ENCODE assay signal across 18 cellular contexts in the genomic region with DNA sequence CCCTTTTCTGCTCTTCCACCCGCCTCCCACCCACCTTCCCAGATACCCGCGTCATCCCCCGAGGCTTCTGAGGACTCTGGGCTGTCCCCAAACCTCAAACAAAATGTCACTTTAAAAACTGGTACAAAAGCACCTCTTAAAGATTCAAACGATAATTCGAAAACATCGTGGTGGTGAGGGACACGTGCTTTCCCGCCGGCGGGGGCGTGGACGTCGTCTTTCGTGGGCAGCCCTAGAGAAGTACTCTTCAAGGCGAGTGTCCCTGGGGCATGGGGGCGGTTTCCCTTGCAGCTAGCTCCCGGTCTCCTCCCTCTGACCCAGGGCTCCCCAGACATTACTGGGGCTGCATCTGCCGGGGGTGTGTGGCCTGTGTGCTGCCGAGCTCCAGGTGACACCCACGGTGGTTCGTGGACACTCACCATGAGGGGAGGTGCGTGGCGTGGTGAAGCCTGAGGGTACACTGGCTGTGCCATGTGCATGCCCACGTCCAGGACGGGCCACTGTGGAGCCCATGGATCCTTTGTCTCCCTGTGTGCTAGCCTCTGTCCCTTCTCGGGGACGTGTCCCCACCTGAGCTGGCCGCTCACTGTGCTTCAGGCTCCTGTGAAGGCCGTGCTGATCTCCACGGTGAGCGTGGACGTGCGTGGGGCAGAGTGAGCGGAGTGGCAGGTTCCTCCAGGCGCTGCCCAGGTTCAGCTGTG.
A peak's percentile ranks its signal among the peaks of the same experiment; 100 is the strongest.
DNase-seq lines count a peak whose midpoint lies in the region; ATAC-seq and TF ChIP-seq lines count a peak whose summit lies in the region.
"Had no signal": no experiment of that assay in that cellular context is flagged by ENCODE, and none has a peak within 500 bp of the region (broad histone marks: within the 10 kb centered on the region; RNA-seq: fewer than 3 reads in every experiment).

No MANE protein-coding gene starts in this region.

- H3K9me3 ChIP-seq in T-helper 17 cell (ENCODE audit: control insufficient read depth, low read length, poor library complexity, severe bottlenecking): no peaks in the 10 kb centered on the region
- H3K9me3 ChIP-seq: right lobe of liver had no signal

- ATAC-seq in T-helper 17 cell: no peak
- no peak for ATAC-seq in stimulated activated naive CD8-positive, alpha-beta T cell treated with anti-CD3 and anti-CD28 coated beads, Interleukin-15, Interleukin-2, amounts not matched to agents 100 U/mL and 50 U/mL, for 24 hours
- ATAC-seq: right lobe of liver had no signal

- no peak for TF ChIP-seq CTCF in endothelial cell (IDR thresholded peaks at IDR 0.05; ENCODE audit: unreplicated experiment)

- H3K4me3 Mint-ChIP-seq in T-helper 17 cell: peak overlapping the region; percentile 9
- no peak overlapping the region for H3K4me3 Mint-ChIP-seq in endothelial cell (ENCODE audit: unreplicated experiment)
- no peak overlapping the region for H3K4me3 Mint-ChIP-seq in activated T-helper 1 cell treated with anti-CD3 and anti-CD28 coated beads, Interleukin-12 subunit alpha, Interleukin-12 subunit beta, Interleukin-2, Interleukin-4 antibody, amounts not matched to agents 30 ng/mL and 10 ng/mL and 1 ng/mL, durations not matched to agents 14 hours and 24 hours and 36 hours
- H3K4me3 Mint-ChIP-seq: activated naive CD8-positive, alpha-beta T cell treated with anti-CD3 and anti-CD28 coated beads, Interleukin-2, amount 10 ng/mL, durations not matched to agents 7 days and 5 days; CD4-positive, alpha-beta T cell; nephron had no signal

- H3K27me3 Mint-ChIP-seq in T-helper 17 cell (no peaks in the 10 kb centered on the region), endothelial cell (ENCODE audit: unreplicated experiment) (peaks cover 9% of the 10 kb centered on the region)
- no peaks in the 10 kb centered on the region for H3K27me3 Mint-ChIP-seq in activated T-helper 1 cell treated with anti-CD3 and anti-CD28 coated beads, Interleukin-12 subunit alpha, Interleukin-12 subunit beta, Interleukin-2, Interleukin-4 antibody, amounts not matched to agents 30 ng/mL and 10 ng/mL and 1 ng/mL, durations not matched to agents 14 hours and 24 hours and 36 hours (ENCODE audit: insufficient read depth)
- H3K27me3 Mint-ChIP-seq: activated naive CD8-positive, alpha-beta T cell treated with anti-CD3 and anti-CD28 coated beads, Interleukin-2, amount 10 ng/mL, durations not matched to agents 7 days and 5 days; CD4-positive, alpha-beta T cell had no signal

- DNase-seq in activated CD8-positive, alpha-beta memory T cell treated with anti-CD3 and anti-CD28 coated beads for 24 hours: peak; percentile 53
- DNase-seq in activated CD8-positive, alpha-beta memory T cell treated with anti-CD3 and anti-CD28 coated beads, Interleukin-2, amount 50 U/mL, for 4 hours: no peak
- DNase-seq in T-helper 17 cell: peak in 1 of 3 donors; percentile 8
- DNase-seq in endothelial cell (ENCODE audit: low spot score): peak; percentile 2
- DNase-seq in stimulated activated naive CD8-positive, alpha-beta T cell treated with anti-CD3 and anti-CD28 coated beads, Interleukin-15, Interleukin-2, amounts not matched to agents 100 U/mL and 50 U/mL, for 24 hours: peak; percentile 21
- DNase-seq in HuH-7 (ENCODE audit: low spot score): no peak
- DNase-seq in SW480 (ENCODE audit: low spot score): no peak
- DNase-seq in activated T-helper 1 cell treated with anti-CD3 and anti-CD28 coated beads, Interleukin-12 subunit alpha, Interleukin-12 subunit beta, Interleukin-2, Interleukin-4 antibody, amounts not matched to agents 30 ng/mL and 10 ng/mL and 1 ng/mL, durations not matched to agents 14 hours and 24 hours and 36 hours (ENCODE audit: low spot score): no peak
- DNase-seq: activated naive CD8-positive, alpha-beta T cell treated with anti-CD3 and anti-CD28 coated beads, Interleukin-2, amount 10 ng/mL, durations not matched to agents 7 days and 5 days; DND-41; foreskin melanocyte; NCI-H146; NCI-H446 treated with DMSO at 0.1 percent for 48 hours; SIG-M5; stimulated activated CD4-positive, alpha-beta T cell treated with anti-CD3 and anti-CD28 coated beads, Interleukin-4, amount 100 ng/mL, for 24 hours had no signal

- intact Hi-C loops in activated T-helper 1 cell treated with anti-CD3 and anti-CD28 coated beads, Interleukin-12 subunit alpha, Interleukin-12 subunit beta, Interleukin-2, Interleukin-4 antibody, amounts not matched to agents 30 ng/mL and 10 ng/mL and 1 ng/mL, durations not matched to agents 14 hours and 24 hours and 36 hours (cut with micrococcal nuclease): no loop called here

- no peaks in the 10 kb centered on the region for H3K9me3 Mint-ChIP-seq in endothelial cell (ENCODE audit: unreplicated experiment)
- H3K9me3 Mint-ChIP-seq in activated T-helper 1 cell treated with anti-CD3 and anti-CD28 coated beads, Interleukin-12 subunit alpha, Interleukin-12 subunit beta, Interleukin-2, Interleukin-4 antibody, amounts not matched to agents 30 ng/mL and 10 ng/mL and 1 ng/mL, durations not matched to agents 14 hours and 24 hours and 36 hours: no peaks in the 10 kb centered on the region
- H3K9me3 Mint-ChIP-seq: activated naive CD8-positive, alpha-beta T cell treated with anti-CD3 and anti-CD28 coated beads, Interleukin-2, amount 10 ng/mL, durations not matched to agents 7 days and 5 days; CD4-positive, alpha-beta T cell; nephron had no signal

- H3K27ac Mint-ChIP-seq in T-helper 17 cell: no peak overlapping the region
- H3K27ac Mint-ChIP-seq in endothelial cell (ENCODE audit: unreplicated experiment): no peak overlapping the region
- no peak overlapping the region for H3K27ac Mint-ChIP-seq in activated T-helper 1 cell treated with anti-CD3 and anti-CD28 coated beads, Interleukin-12 subunit alpha, Interleukin-12 subunit beta, Interleukin-2, Interleukin-4 antibody, amounts not matched to agents 30 ng/mL and 10 ng/mL and 1 ng/mL, durations not matched to agents 14 hours and 24 hours and 36 hours
- H3K27ac Mint-ChIP-seq: activated naive CD8-positive, alpha-beta T cell treated with anti-CD3 and anti-CD28 coated beads, Interleukin-2, amount 10 ng/mL, durations not matched to agents 7 days and 5 days; CD4-positive, alpha-beta T cell; nephron had no signal

- H3K4me1 Mint-ChIP-seq in T-helper 17 cell (peaks cover 21% of the 10 kb centered on the region), endothelial cell (ENCODE audit: unreplicated experiment) (peaks cover 19% of the 10 kb centered on the region)
- H3K4me1 Mint-ChIP-seq in activated T-helper 1 cell treated with anti-CD3 and anti-CD28 coated beads, Interleukin-12 subunit alpha, Interleukin-12 subunit beta, Interleukin-2, Interleukin-4 antibody, amounts not matched to agents 30 ng/mL and 10 ng/mL and 1 ng/mL, durations not matched to agents 14 hours and 24 hours and 36 hours (ENCODE audit: low read depth): peaks cover 31% of the 10 kb centered on the region

- H3K36me3 Mint-ChIP-seq in T-helper 17 cell (ENCODE audit: low read depth) (peaks cover 3% of the 10 kb centered on the region), endothelial cell (ENCODE audit: low read depth, unreplicated experiment) (peaks cover 14% of the 10 kb centered on the region)
- H3K36me3 Mint-ChIP-seq in activated T-helper 1 cell treated with anti-CD3 and anti-CD28 coated beads, Interleukin-12 subunit alpha, Interleukin-12 subunit beta, Interleukin-2, Interleukin-4 antibody, amounts not matched to agents 30 ng/mL and 10 ng/mL and 1 ng/mL, durations not matched to agents 14 hours and 24 hours and 36 hours (ENCODE audit: low read depth): peaks cover 25% of the 10 kb centered on the region

Comparison
In these comparisons a context has a peak if more than half of its experiments do, and no peak if none do; other contexts are left out.
1. DNase-seq: peak in activated CD8-positive, alpha-beta memory T cell treated with anti-CD3 and anti-CD28 coated beads for 24 hours (single experiment), endothelial cell (single experiment) and stimulated activated naive CD8-positive, alpha-beta T cell treated with anti-CD3 and anti-CD28 coated beads, Interleukin-15, Interleukin-2, amounts not matched to agents 100 U/mL and 50 U/mL, for 24 hours (single experiment); none in activated CD8-positive, alpha-beta memory T cell treated with anti-CD3 and anti-CD28 coated beads, Interleukin-2, amount 50 U/mL, for 4 hours (single experiment), HuH-7 (single experiment), SW480 (single experiment) and activated T-helper 1 cell treated with anti-CD3 and anti-CD28 coated beads, Interleukin-12 subunit alpha, Interleukin-12 subunit beta, Interleukin-2, Interleukin-4 antibody, amounts not matched to agents 30 ng/mL and 10 ng/mL and 1 ng/mL, durations not matched to agents 14 hours and 24 hours and 36 hours (single experiment).